Comparison of ENCODE assay signal across 12 cellular contexts in genomic region chr18:45050712-45051639, GRCh38.
DNase-seq lines count a peak whose midpoint lies in the region; FAIRE-seq and TF ChIP-seq lines count a peak whose summit lies in the region.
"Had no signal": no experiment of that assay in that cellular context is flagged by ENCODE, and none has a peak within 500 bp of the region (broad histone marks: within the 10 kb centered on the region; RNA-seq: fewer than 3 reads in every experiment).

No MANE protein-coding gene starts in this region.

- peaks cover 35% of the 10 kb centered on the region for H3K36me3 Mint-ChIP-seq in type B pancreatic cell
- H3K36me3 Mint-ChIP-seq: activated naive CD8-positive, alpha-beta T cell treated with anti-CD3 and anti-CD28 coated beads for 36 hours had no signal

- dilution Hi-C loops in keratinocyte (cut with MboI; ENCODE audit: extremely low pct_ligation_motif_present, low sequenced_read_pairs) = no loop called here

- no peaks in the 10 kb centered on the region for H3K9me3 Mint-ChIP-seq in type B pancreatic cell
- H3K9me3 Mint-ChIP-seq: activated naive CD8-positive, alpha-beta T cell treated with anti-CD3 and anti-CD28 coated beads for 36 hours had no signal

- no peak for TF ChIP-seq CTCF in HFF-Myc (IDR thresholded peaks at IDR 0.05; ENCODE audit: low read depth, low read length, missing control alignments)
- no peak for TF ChIP-seq CTCF in keratinocyte (optimal IDR thresholded peaks at IDR 0.05 in 1 of 3, IDR thresholded peaks at IDR 0.05 in 1 of 3, conservative IDR thresholded peaks at IDR 0.05 in 1 of 3; ENCODE audit: extremely low read depth in 1 of 3, insufficient read depth in 2 of 3, low read length in 3 of 3)
- no peak for TF ChIP-seq CTCF in type B pancreatic cell (conservative IDR thresholded peaks at IDR 0.05)

- H3K36me3 ChIP-seq in keratinocyte (ENCODE audit: control insufficient read depth in 2 of 2, extremely low read depth in 1 of 2, insufficient read depth in 2 of 2, low read length in 2 of 2) (peaks cover 0 to 1% of the 10 kb centered on the region in 2 experiments), stomach smooth muscle (ENCODE audit: control insufficient read depth in 2 of 2, insufficient read depth in 2 of 2, low read length in 2 of 2) (no peaks in the 10 kb centered on the region)

- H3K9me3 ChIP-seq in keratinocyte (ENCODE audit: control insufficient read depth, low read depth, low read length) = no peaks in the 10 kb centered on the region
- no peaks in the 10 kb centered on the region for H3K9me3 ChIP-seq in stomach smooth muscle (ENCODE audit: control insufficient read depth in 2 of 2, low read length in 2 of 2)

- H3K27me3 ChIP-seq in keratinocyte (ENCODE audit: control insufficient read depth, extremely low read depth, insufficient read depth, low read length) (no peaks in the 10 kb centered on the region), stomach smooth muscle (ENCODE audit: control insufficient read depth in 1 of 2, insufficient read depth in 2 of 2, low read length in 2 of 2) (no peaks in the 10 kb centered on the region)

- no peak overlapping the region for H3K4me2 ChIP-seq in keratinocyte (ENCODE audit: control insufficient read depth, extremely low read depth, insufficient read depth, low read depth, low read length)

- H3K9me1 ChIP-seq in keratinocyte (ENCODE audit: control insufficient read depth, extremely low read depth, insufficient read depth, low read length) = no peaks in the 10 kb centered on the region

- H3K4me3 Mint-ChIP-seq in type B pancreatic cell = no peak overlapping the region
- H3K4me3 Mint-ChIP-seq: activated naive CD8-positive, alpha-beta T cell treated with anti-CD3 and anti-CD28 coated beads for 36 hours; naive B cell had no signal

- H3K79me2 ChIP-seq in keratinocyte (ENCODE audit: control insufficient read depth, insufficient read depth, low read length) = no peaks in the 10 kb centered on the region

- H3K4me3 ChIP-seq in HFF-Myc (replicated peaks; ENCODE audit: low read depth, low read length) = no peak overlapping the region
- H3K4me3 ChIP-seq in keratinocyte (ENCODE audit: control insufficient read depth in 2 of 3, extremely low read depth in 1 of 3, insufficient read depth in 2 of 3, low read depth in 1 of 3, low read length in 3 of 3) = no peak overlapping the region
- H3K4me3 ChIP-seq in stomach smooth muscle (ENCODE audit: low read length in 2 of 2) = no peak overlapping the region

- H3K27ac ChIP-seq in keratinocyte (ENCODE audit: control insufficient read depth, insufficient read depth, low read length) (no peak overlapping the region), stomach smooth muscle (ENCODE audit: low read length) (peak overlapping the region; percentile 18)

- H3K4me1 Mint-ChIP-seq in type B pancreatic cell (ENCODE audit: unreplicated experiment) = peaks cover 28% of the 10 kb centered on the region
- H3K4me1 Mint-ChIP-seq: activated naive CD8-positive, alpha-beta T cell treated with anti-CD3 and anti-CD28 coated beads for 36 hours had no signal

- no peaks in the 10 kb centered on the region for H4K20me1 ChIP-seq in keratinocyte (ENCODE audit: control insufficient read depth, extremely low read depth, insufficient read depth, low read length)

- DNase-seq in HFF-Myc (ENCODE audit: extremely low read depth, low read depth) = peak; percentile 91
- DNase-seq in amniotic stem cell (lab: John Stamatoyannopoulos, UW) = peak; percentile 75
- DNase-seq in keratinocyte (ENCODE audit: low read depth, low spot score) = no peak
- DNase-seq in NCI-H2227 (lab: John Stamatoyannopoulos, UW; ENCODE audit: unreplicated experiment) = no peak
- DNase-seq in GM12891 (ENCODE audit: insufficient read length, low spot score) = no peak
- no peak for DNase-seq in NCI-H1092 treated with DMSO at 0.1 percent for 48 hours (lab: John Stamatoyannopoulos, UW)
- no peak for DNase-seq in type B pancreatic cell (ENCODE audit: extremely low spot score, unreplicated experiment)
- DNase-seq: activated CD4-positive, alpha-beta T cell treated with anti-CD3 and anti-CD28 coated beads for 4 hours; activated naive CD8-positive, alpha-beta T cell treated with anti-CD3 and anti-CD28 coated beads for 36 hours; MM.1S; naive B cell had no signal

- FAIRE-seq in keratinocyte (lab: Jason Lieb, UNC) (peak; percentile 36), GM12891 (lab: Jason Lieb, UNC) (no peak)

- H3K4me1 ChIP-seq in keratinocyte (ENCODE audit: control insufficient read depth, extremely low read depth, insufficient read depth, low read length) = peaks cover 3% of the 10 kb centered on the region
- peaks cover 7% of the 10 kb centered on the region for H3K4me1 ChIP-seq in stomach smooth muscle (ENCODE audit: control insufficient read depth, insufficient read depth, low read length)

- H3K9ac ChIP-seq in keratinocyte (ENCODE audit: control insufficient read depth, extremely low read depth, insufficient read depth, low read length) (no peak overlapping the region), stomach smooth muscle (ENCODE audit: low read length in 2 of 2) (no peak overlapping the region)

- H3K27ac Mint-ChIP-seq in type B pancreatic cell = no peak overlapping the region
- H3K27ac Mint-ChIP-seq: activated naive CD8-positive, alpha-beta T cell treated with anti-CD3 and anti-CD28 coated beads for 36 hours had no signal

- no peak overlapping the region for H2AFZ ChIP-seq in keratinocyte (ENCODE audit: control insufficient read depth, low read length)

- no peaks in the 10 kb centered on the region for H3K27me3 Mint-ChIP-seq in type B pancreatic cell
- H3K27me3 Mint-ChIP-seq: activated naive CD8-positive, alpha-beta T cell treated with anti-CD3 and anti-CD28 coated beads for 36 hours; naive B cell had no signal

- no peak for TF ChIP-seq POLR2A in GM12891 (IDR thresholded peaks at IDR 0.05; ENCODE audit: low read depth, low read length)

TF ChIP-seq in GM12891, 5 proteins besides CTCF, POLR2A, EP300 and RAD21:
- TF ChIP-seq POU2F2 (IDR thresholded peaks at IDR 0.05; ENCODE audit: low read depth, low read length) (no peak), POLR2AphosphoS5 (IDR thresholded peaks at IDR 0.05; ENCODE audit: low read depth, low read length) (no peak), PAX5 (IDR thresholded peaks at IDR 0.05; ENCODE audit: insufficient read depth, low read length, severe bottlenecking) (no peak), SPI1 (IDR thresholded peaks at IDR 0.05; ENCODE audit: low read depth, low read length) (no peak), TAF1 (IDR thresholded peaks at IDR 0.05; ENCODE audit: low read depth, low read length) (no peak)

Comparison
In these comparisons a context has a peak if more than half of its experiments do, and no peak if none do; other contexts are left out.
1. DNase-seq: peak in HFF-Myc (single experiment) and amniotic stem cell (single experiment); none in keratinocyte (single experiment), NCI-H2227 (single experiment), GM12891 (single experiment), NCI-H1092 treated with DMSO at 0.1 percent for 48 hours (single experiment) and type B pancreatic cell (single experiment).